Comparison of ENCODE assay signal across 25 cellular contexts in genomic region chr2:169822036-169822435, GRCh38. TPM values are rescaled to one million over a fixed set of nuclear protein-coding genes. Genes with fewer than 3 reads are reported as not detected.
DNase-seq lines count a peak whose midpoint lies in the region; ATAC-seq and TF ChIP-seq lines count a peak whose summit lies in the region.
"Had no signal": no experiment of that assay in that cellular context is flagged by ENCODE, and none has a peak within 500 bp of the region (broad histone marks: within the 10 kb centered on the region; RNA-seq: fewer than 3 reads in every experiment).

No MANE protein-coding gene starts in this region.

- no peaks in the 10 kb centered on the region for H3K27me3 Mint-ChIP-seq in activated T-cell treated with anti-CD3 and anti-CD28 coated beads, Interleukin-2, amount 50 U/mL, for 72 hours (ENCODE audit: low read depth)
- H3K27me3 Mint-ChIP-seq in chondrocyte (ENCODE audit: low read depth): no peaks in the 10 kb centered on the region
- H3K27me3 Mint-ChIP-seq: activated B cell treated with CpG ODN at 0.5 μM for 24 hours; effector memory CD8-positive, alpha-beta T cell; stimulated activated naive CD8-positive, alpha-beta T cell treated with anti-CD3 and anti-CD28 coated beads, Interleukin-15, amount 100 ng/mL, for 72 hours had no signal

- H3K4me3 ChIP-seq in PC-3 (ENCODE audit: low read length) (0 out of 2 replicates have a peak overlapping the region, but pooled peaks have one; percentile 78), skeletal muscle satellite cell (ENCODE audit: low read length) (no peak overlapping the region)
- H3K4me3 ChIP-seq: body of pancreas, lung, SK-N-MC had no signal

- intact Hi-C loops in PC-3 (cut with micrococcal nuclease): no loop called here

- H3K9ac ChIP-seq in PC-3 (ENCODE audit: low read length) (no peak overlapping the region), skeletal muscle satellite cell (ENCODE audit: low read depth, low read length) (peak overlapping the region; percentile 48)

- peak overlapping the region; percentile 58 to 76 for H3K4me3 Mint-ChIP-seq in activated T-cell treated with anti-CD3 and anti-CD28 coated beads, Interleukin-2, amount 50 U/mL, for 72 hours
- H3K4me3 Mint-ChIP-seq in chondrocyte (ENCODE audit: unreplicated experiment): peak overlapping the region; percentile 18
- H3K4me3 Mint-ChIP-seq: activated B cell treated with CpG ODN at 0.5 μM for 24 hours had no signal

- no TSS peak for BruUV-seq in PC-3 (replicated peaks; lab: Mats Ljungman, UMichigan)

- H3K9me3 Mint-ChIP-seq in activated T-cell treated with anti-CD3 and anti-CD28 coated beads, Interleukin-2, amount 50 U/mL, for 72 hours: peaks cover 2 to 3% of the 10 kb centered on the region in 2 donors
- H3K9me3 Mint-ChIP-seq in chondrocyte (ENCODE audit: low read depth): no peaks in the 10 kb centered on the region
- H3K9me3 Mint-ChIP-seq: activated B cell treated with CpG ODN at 0.5 μM for 24 hours; activated T-cell treated with anti-CD3 and anti-CD28 coated beads, Interleukin-2, amount 50 U/mL, for 4 hours; effector memory CD8-positive, alpha-beta T cell; stimulated activated naive CD8-positive, alpha-beta T cell treated with anti-CD3 and anti-CD28 coated beads, Interleukin-15, amount 100 ng/mL, for 72 hours had no signal

- peaks cover 13% of the 10 kb centered on the region for H3F3A ChIP-seq in PC-3 (ENCODE audit: low read length, unreplicated experiment)

- H3K4me1 ChIP-seq in PC-3 (ENCODE audit: insufficient read depth, low read length) (peaks cover 55% of the 10 kb centered on the region), skeletal muscle satellite cell (ENCODE audit: control insufficient read depth, insufficient read depth, low read length) (peaks cover 59% of the 10 kb centered on the region)

- no peaks in the 10 kb centered on the region for H3K9me2 ChIP-seq in PC-3 (replicated peaks; ENCODE audit: low read length)

- H3K9me3 ChIP-seq in PC-3 (ENCODE audit: low read length) (no peaks in the 10 kb centered on the region), skeletal muscle satellite cell (replicated peaks; ENCODE audit: low read length) (no peaks in the 10 kb centered on the region)
- H3K9me3 ChIP-seq: body of pancreas had no signal

- H3K27ac Mint-ChIP-seq in activated T-cell treated with anti-CD3 and anti-CD28 coated beads, Interleukin-2, amount 50 U/mL, for 72 hours: peak overlapping the region; percentile 82
- H3K27ac Mint-ChIP-seq in chondrocyte (ENCODE audit: unreplicated experiment): peak overlapping the region; percentile 27
- H3K27ac Mint-ChIP-seq: activated B cell treated with CpG ODN at 0.5 μM for 24 hours had no signal

- H3K4me2 ChIP-seq in PC-3 (ENCODE audit: low read length) (peak overlapping the region; percentile 86), skeletal muscle satellite cell (ENCODE audit: low read length) (peak overlapping the region; percentile 94)

- no peak for TF ChIP-seq CTCF in PC-3 (conservative IDR thresholded peaks at IDR 0.05; ENCODE audit: low read depth, low read length)
- no peak for TF ChIP-seq CTCF in chondrocyte (IDR thresholded peaks at IDR 0.05)

- peaks cover 57% of the 10 kb centered on the region for H3K4me1 Mint-ChIP-seq in activated T-cell treated with anti-CD3 and anti-CD28 coated beads, Interleukin-2, amount 50 U/mL, for 72 hours (ENCODE audit: low read depth)
- peaks cover 61% of the 10 kb centered on the region for H3K4me1 Mint-ChIP-seq in chondrocyte (ENCODE audit: low read depth)

- H3K79me2 ChIP-seq in PC-3 (ENCODE audit: low read length): peaks cover 44% of the 10 kb centered on the region

- H3K27me3 ChIP-seq in PC-3 (ENCODE audit: low read length) (no peaks in the 10 kb centered on the region), skeletal muscle satellite cell (ENCODE audit: control insufficient read depth, insufficient read depth, low read length) (no peaks in the 10 kb centered on the region)
- H3K27me3 ChIP-seq: body of pancreas had no signal

- no peak overlapping the region for H2AFZ ChIP-seq in PC-3 (ENCODE audit: low read length)

- DNase-seq in activated T-cell treated with anti-CD3 and anti-CD28 coated beads, Interleukin-2, amount 50 U/mL, for 72 hours: no peak
- DNase-seq in activated T-cell treated with anti-CD3 and anti-CD28 coated beads, Interleukin-2, amount 50 U/mL, for 48 hours: no peak
- DNase-seq in PC-3: no peak
- no peak for DNase-seq in chondrocyte (ENCODE audit: low spot score)
- DNase-seq in activated CD4-positive, CD25-positive, alpha-beta regulatory T cell (lab: John Stamatoyannopoulos, UW): no peak
- DNase-seq in NOMO-1 treated with DMSO at 0.1 percent for 48 hours (lab: John Stamatoyannopoulos, UW; ENCODE audit: unreplicated experiment): no peak
- DNase-seq: 8988T; activated B cell treated with CpG ODN at 0.5 μM for 24 hours; activated T-cell treated with anti-CD3 and anti-CD28 coated beads, Interleukin-2, amount 50 U/mL, for 4 hours; body of pancreas; DMS79; effector memory CD8-positive, alpha-beta T cell; NCI-H1092 treated with DMSO at 0.1 percent for 48 hours; NCI-H2029 treated with DMSO at 0.1 percent for 48 hours; NCI-H510A; retina; stimulated activated CD4-positive, alpha-beta T cell treated with anti-CD3 and anti-CD28 coated beads, Interleukin-4, amount 100 ng/mL, for 4 hours; stimulated activated naive CD8-positive, alpha-beta T cell treated with anti-CD3 and anti-CD28 coated beads, Interleukin-15, amount 100 ng/mL, for 72 hours; trophoblast cell had no signal

- ATAC-seq in activated T-cell treated with anti-CD3 and anti-CD28 coated beads, Interleukin-2, amount 50 U/mL, for 72 hours (replicated peaks in 1 of 2): no peak
- ATAC-seq in PC-3: no peak
- ATAC-seq in GM18867 (IDR thresholded peaks at IDR 0.05; ENCODE audit: unreplicated experiment): no peak
- ATAC-seq: activated naive CD4-positive, alpha-beta T cell treated with anti-CD3 and anti-CD28 coated beads, Interleukin-2, amount 50 U/mL, for 72 hours; activated T-cell treated with anti-CD3 and anti-CD28 coated beads, Interleukin-2, amount 50 U/mL, for 4 hours; body of pancreas; effector memory CD8-positive, alpha-beta T cell; stimulated activated naive CD8-positive, alpha-beta T cell treated with anti-CD3 and anti-CD28 coated beads, Interleukin-15, amount 100 ng/mL, for 72 hours had no signal

- no peaks in the 10 kb centered on the region for H4K20me1 ChIP-seq in PC-3 (ENCODE audit: low read length)

- no peak overlapping the region for H3K27ac ChIP-seq in PC-3 (ENCODE audit: low read length)
- H3K27ac ChIP-seq: body of pancreas, RWPE1, SK-N-MC had no signal

- H3K36me3 Mint-ChIP-seq in activated T-cell treated with anti-CD3 and anti-CD28 coated beads, Interleukin-2, amount 50 U/mL, for 72 hours (ENCODE audit: insufficient read depth in 2 of 2): peaks cover 13 to 28% of the 10 kb centered on the region in 2 donors
- peaks cover 11% of the 10 kb centered on the region for H3K36me3 Mint-ChIP-seq in chondrocyte (ENCODE audit: low read depth)

- POLR2A ChIA-PET in PC-3 (lab: Charles Lee; ENCODE audit: unreplicated experiment): interaction anchor here (0.5 kb wide), 1 partner anchor 104 kb away, joined by 5 read pairs; no protein-coding TSS in a partner anchor

- CTCF ChIA-PET in PC-3 (lab: Charles Lee): no interaction called here

- H3K36me3 ChIP-seq in PC-3 (ENCODE audit: low read depth, low read length) (no peaks in the 10 kb centered on the region), skeletal muscle satellite cell (ENCODE audit: insufficient read depth, low read length) (peaks cover 7% of the 10 kb centered on the region)

RNA-seq across cellular contexts. Expression of gene METTL5, which starts 2.7 kb away (rescaled TPM):
- 100 to 1,000 TPM in 1 of 2 donors, 10 to 100 TPM in 1; 84.0 to 110 TPM for total RNA-seq in activated T-cell treated with anti-CD3 and anti-CD28 coated beads, Interleukin-2, amount 50 U/mL, for 72 hours
- total RNA-seq in PC-3 (2014; rRNA removed): 61.1 and 62.0 TPM in 2 replicates
- 43.5 to 47.6 TPM (median 45.2 TPM) in 3 replicates for total RNA-seq in chondrocyte
- total RNA-seq in skeletal muscle satellite cell (2012; rRNA removed): 46.1 and 62.1 TPM in 2 replicates

RNA-seq across cellular contexts. Expression of gene UBR3, which starts 5.2 kb away (rescaled TPM):
- 10 to 100 TPM; 21.0 to 23.6 TPM for total RNA-seq in activated T-cell treated with anti-CD3 and anti-CD28 coated beads, Interleukin-2, amount 50 U/mL, for 72 hours
- 29.3 and 30.9 TPM in 2 replicates for total RNA-seq in PC-3 (2014; rRNA removed)
- total RNA-seq in chondrocyte: 30.9 to 44.0 TPM (median 32.4 TPM) in 3 replicates
- 29.9 and 31.9 TPM in 2 replicates for total RNA-seq in skeletal muscle satellite cell (2012; rRNA removed)

RNA-seq across cellular contexts. Expression of gene SSB, which starts 23.4 kb away (rescaled TPM):
- total RNA-seq in activated T-cell treated with anti-CD3 and anti-CD28 coated beads, Interleukin-2, amount 50 U/mL, for 72 hours: 10 to 100 TPM; 65.9 to 75.0 TPM
- total RNA-seq in PC-3 (2014; rRNA removed): 108 and 109 TPM in 2 replicates
- 93.5 to 105 TPM (median 95.1 TPM) in 3 replicates for total RNA-seq in chondrocyte
- total RNA-seq in skeletal muscle satellite cell (2012; rRNA removed): 111 and 124 TPM in 2 replicates
